20 cellular contexts compared by ENCODE assay signal in genomic region chr6:5111626-5112025, GRCh38. TPM values are rescaled to one million over a fixed set of nuclear protein-coding genes. Genes with fewer than 3 reads are reported as not detected.
"Had no signal": no experiment of that assay in that cellular context is flagged by ENCODE, and none has a peak within 500 bp of the region (broad histone marks: within the 10 kb centered on the region; RNA-seq: fewer than 3 reads in every experiment).

No MANE protein-coding gene starts in this region.

- H3K36me3 ChIP-seq: gastrocnemius medialis, ovary, thyroid gland had no signal

- H3K4me3 ChIP-seq: dorsolateral prefrontal cortex, gastrocnemius medialis, lung, ovary, psoas muscle, smooth muscle cell, stomach, thyroid gland had no signal

- DNase-seq: dorsolateral prefrontal cortex; effector CD4-positive, alpha-beta T cell; foreskin fibroblast; gastrocnemius medialis; mesendoderm; naive thymus-derived CD8-positive, alpha-beta T cell; nephron progenitor cell; occipital lobe; ovary; psoas muscle; right cardiac atrium; stimulated activated CD4-positive, alpha-beta T cell treated with anti-CD3 and anti-CD28 coated beads, Interleukin-12 subunit alpha, Interleukin-12 subunit beta, amount 100 ng/mL, for 4 hours; stimulated activated CD4-positive, alpha-beta T cell treated with anti-CD3 and anti-CD28 coated beads, Interleukin-2, amount 100 ng/mL, for 24 hours; stimulated activated CD4-positive, alpha-beta T cell treated with anti-CD3 and anti-CD28 coated beads, Interleukin-4, amount 100 ng/mL, for 24 hours; stimulated activated naive CD4-positive, alpha-beta T cell treated with Interleukin-2 at 50 U/mL for 16 hours; stomach; thyroid gland had no signal

- H3K4me2 ChIP-seq: smooth muscle cell had no signal

- H3K4me1 ChIP-seq: stomach, thyroid gland had no signal

- H3K9me3 ChIP-seq: gastrocnemius medialis, ovary, psoas muscle, stomach, thyroid gland had no signal

- H3K27ac ChIP-seq: dorsolateral prefrontal cortex, gastrocnemius medialis, ovary, psoas muscle, stomach, thyroid gland had no signal

- H3K27me3 ChIP-seq: dorsolateral prefrontal cortex, gastrocnemius medialis, ovary, stomach, thyroid gland had no signal

- ATAC-seq: gastrocnemius medialis; left lobe of liver; naive thymus-derived CD8-positive, alpha-beta T cell; right cardiac atrium had no signal

RNA-seq across cellular contexts. Expression of gene PPP1R3G, which starts 26.5 kb away (rescaled TPM):
- polyA plus RNA-seq: naive thymus-derived CD8-positive, alpha-beta T cell had no signal
